In genomic region chr21:34526618-34527290, GRCh38 we compare ENCODE assay signal across 8 cellular contexts.
DNase-seq lines count a peak whose midpoint lies in the region; ATAC-seq and TF ChIP-seq lines count a peak whose summit lies in the region.

No MANE protein-coding gene starts in this region.

- DNase-seq in 8988T (peak; percentile 31), astrocyte of the hippocampus (ENCODE audit: low read depth, low spot score) (peak; percentile 99), hepatic stellate cell (ENCODE audit: low spot score) (peak; percentile 93), activated gamma-delta T cell treated with Interleukin-2 at 50 U/mL for 16 hours (no peak)

- no peaks in the 10 kb centered on the region for H3K9me3 ChIP-seq in OCI-LY3 (ENCODE audit: insufficient read depth, low read length)

- no peaks in the 10 kb centered on the region for H3K79me2 ChIP-seq in OCI-LY3 (ENCODE audit: low read length)

- H3K36me3 ChIP-seq in OCI-LY3 (replicated peaks; ENCODE audit: low read depth, low read length), result no peaks in the 10 kb centered on the region
- no peaks in the 10 kb centered on the region for H3K36me3 ChIP-seq in rectal smooth muscle tissue (ENCODE audit: control insufficient read depth, insufficient read depth, low read length)

- H3K27me3 ChIP-seq in OCI-LY3 (ENCODE audit: low read depth, low read length) (peaks cover 15% of the 10 kb centered on the region), rectal smooth muscle tissue (ENCODE audit: control insufficient read depth, insufficient read depth, low read length) (no peaks in the 10 kb centered on the region)

- ATAC-seq in GM18517 (IDR thresholded peaks at IDR 0.05; ENCODE audit: unreplicated experiment) (peak; percentile 76), HG03039 (IDR thresholded peaks at IDR 0.05; ENCODE audit: unreplicated experiment) (no peak)

- H3K9ac ChIP-seq in OCI-LY3 (ENCODE audit: low read length) (peak overlapping the region; percentile 25; the same call in 1 of the 2 replicates), rectal smooth muscle tissue (ENCODE audit: low read length) (peak overlapping the region; percentile 58)

- peak overlapping the region; percentile 86; the same call in 1 of the 2 replicates for H2AFZ ChIP-seq in OCI-LY3 (ENCODE audit: low read depth, low read length)

- peak overlapping the region; percentile 80 for H3K4me2 ChIP-seq in OCI-LY3 (ENCODE audit: low read length)

- TF ChIP-seq CTCF in OCI-LY3 (IDR thresholded peaks at IDR 0.05; ENCODE audit: low read depth, low read length), result no peak

- no peaks in the 10 kb centered on the region for H4K20me1 ChIP-seq in OCI-LY3 (ENCODE audit: insufficient read depth, low read length)

- H3K4me1 ChIP-seq in OCI-LY3 (ENCODE audit: low read length) (peaks cover 21% of the 10 kb centered on the region), rectal smooth muscle tissue (ENCODE audit: control insufficient read depth, insufficient read depth, low read length) (peaks cover 4% of the 10 kb centered on the region)

- H3K4me3 ChIP-seq in OCI-LY3 (ENCODE audit: low read length) (peak overlapping the region; percentile 67), rectal smooth muscle tissue (ENCODE audit: low read length) (peak overlapping the region; percentile 63)

- H3K27ac ChIP-seq in OCI-LY3 (ENCODE audit: low read length) (no peak overlapping the region), rectal smooth muscle tissue (ENCODE audit: low read depth, low read length) (peak overlapping the region; percentile 84)
